Comparison of ENCODE assay signal across 21 cellular contexts in genomic region chr11:79080506-79080905, GRCh38.
A peak's percentile ranks its signal among the peaks of the same experiment; 100 is the strongest.
DNase-seq lines count a peak whose midpoint lies in the region; TF ChIP-seq lines count a peak whose summit lies in the region.
"Had no signal": no experiment of that assay in that cellular context is flagged by ENCODE, and none has a peak within 500 bp of the region (broad histone marks: within the 10 kb centered on the region; RNA-seq: fewer than 3 reads in every experiment).

No MANE protein-coding gene starts in this region.

- TF ChIP-seq CTCF in HFFc6 (IDR thresholded peaks at IDR 0.05) (no peak), endodermal cell (conservative IDR thresholded peaks at IDR 0.05) (no peak), neural crest cell (conservative IDR thresholded peaks at IDR 0.05) (no peak), WERI-Rb-1 (IDR thresholded peaks at IDR 0.05; ENCODE audit: low read depth, low read length) (no peak)

- H3K27ac Mint-ChIP-seq in HFFc6 (no peak overlapping the region), endodermal cell (peak overlapping the region; percentile 68), neural crest cell (ENCODE audit: unreplicated experiment) (peak overlapping the region; percentile 88)
- H3K27ac Mint-ChIP-seq: activated T-cell treated with anti-CD3 and anti-CD28 coated beads, Interleukin-2, amount 50 U/mL, for 24 hours; immature natural killer cell; natural killer cell treated with Interleukin-12 subunit alpha and Interleukin-12 subunit beta and Interleukin-15 and Interleukin-18, amount 100 ng/mL, for 72 hours; stimulated activated naive B cell treated with anti-CD40 and anti-IgM and Interleukin-4, amounts not matched to agents 10 μg/mL and 1 μg/mL and 100 μg/mL, for 72 hours had no signal

- H3K27ac ChIP-seq in BLaER1 treated with 17β-estradiol and CSF1 and Interleukin-3, amounts not matched to agents 10 nM and 100 nM, result no peak overlapping the region
- H3K27ac ChIP-seq in endodermal cell (ENCODE audit: low read depth, low read length), result no peak overlapping the region
- H3K27ac ChIP-seq in WERI-Rb-1, result no peak overlapping the region; the same call in 1 of the 2 replicates
- H3K27ac ChIP-seq: thoracic aorta had no signal

- H3K4me2 ChIP-seq in BLaER1 treated with 17β-estradiol and CSF1 and Interleukin-3, amounts not matched to agents 10 nM and 100 nM, result peak overlapping the region in 8 of 11 experiments; percentile 25 to 43 (median 29); a peak in 9 of 22 replicates

- H4K20me1 ChIP-seq in BLaER1 treated with 17β-estradiol and CSF1 and Interleukin-3, amounts not matched to agents 10 nM and 100 nM, result peaks cover 0 to 3% (median 0%) of the 10 kb centered on the region in 11 experiments; a peak in 1 of 22 replicates

- no peaks in the 10 kb centered on the region for H3K27me3 ChIP-seq in BLaER1 treated with 17β-estradiol and CSF1 and Interleukin-3, amounts not matched to agents 10 nM and 100 nM
- H3K27me3 ChIP-seq in endodermal cell (ENCODE audit: control insufficient read depth, insufficient read depth, low read length, poor library complexity, severe bottlenecking) (no peaks in the 10 kb centered on the region), WERI-Rb-1 (ENCODE audit: insufficient read depth, low read depth, severe bottlenecking) (no peaks in the 10 kb centered on the region)
- H3K27me3 ChIP-seq: MG63 had no signal

- H3K9ac ChIP-seq in BLaER1 treated with 17β-estradiol and CSF1 and Interleukin-3, amounts not matched to agents 10 nM and 100 nM, result no peak overlapping the region
- H3K9ac ChIP-seq in endodermal cell (ENCODE audit: extremely low read depth, low read length, poor library complexity, severe bottlenecking), result no peak overlapping the region

- H3K36me3 Mint-ChIP-seq in HFFc6 (ENCODE audit: low read depth) (peaks cover 13% of the 10 kb centered on the region), endodermal cell (ENCODE audit: low read depth) (peaks cover 22% of the 10 kb centered on the region), neural crest cell (ENCODE audit: low read depth) (no peaks in the 10 kb centered on the region)
- H3K36me3 Mint-ChIP-seq: immature natural killer cell; natural killer cell treated with Interleukin-12 subunit alpha and Interleukin-12 subunit beta and Interleukin-15 and Interleukin-18, amount 100 ng/mL, for 72 hours had no signal

- no peaks in the 10 kb centered on the region for H3K36me3 ChIP-seq in BLaER1 treated with 17β-estradiol and CSF1 and Interleukin-3, amounts not matched to agents 10 nM and 100 nM
- no peaks in the 10 kb centered on the region for H3K36me3 ChIP-seq in endodermal cell (ENCODE audit: control insufficient read depth, insufficient read depth, low read length)
- no peaks in the 10 kb centered on the region for H3K36me3 ChIP-seq in WERI-Rb-1
- H3K36me3 ChIP-seq: MG63, thoracic aorta had no signal

- H3K9me3 ChIP-seq in BLaER1 treated with 17β-estradiol and CSF1 and Interleukin-3, amounts not matched to agents 10 nM and 100 nM (replicated peaks in 1 of 11), result no peaks in the 10 kb centered on the region
- H3K9me3 ChIP-seq in endodermal cell (ENCODE audit: control insufficient read depth, low read length) (peaks cover 5% of the 10 kb centered on the region), WERI-Rb-1 (ENCODE audit: severe bottlenecking) (peaks cover 3% of the 10 kb centered on the region)
- H3K9me3 ChIP-seq: MG63, thoracic aorta had no signal

- WGBS in endodermal cell (ENCODE audit: insufficient coverage in 1 of 2, insufficient read length in 1 of 2), 2 experiments, result 48 to 57% methylated on average over 1 of the region's 1 CpG

- DNase-seq in HFFc6 (peak; percentile 32), endodermal cell (no peak), neural crest cell (ENCODE audit: low read depth, low spot score) (no peak), WERI-Rb-1 (no peak), D341Med (ENCODE audit: low spot score) (no peak), NCI-H1436 (lab: John Stamatoyannopoulos, UW) (no peak)
- DNase-seq in activated naive CD4-positive, alpha-beta T cell (lab: John Stamatoyannopoulos, UW), result no peak
- DNase-seq: activated CD4-positive, alpha-beta T cell treated with anti-CD3 and anti-CD28 coated beads for 1 hour; activated CD8-positive, alpha-beta memory T cell treated with anti-CD3 and anti-CD28 coated beads for 24 hours; activated T-cell treated with anti-CD3 and anti-CD28 coated beads, Interleukin-2, amount 50 U/mL, for 24 hours; immature natural killer cell; MG63; NCI-H774; PC-3; SHP77; small intestine; stimulated activated CD4-positive, alpha-beta T cell treated with anti-CD3 and anti-CD28 coated beads, Interleukin-2, amount 100 ng/mL, for 48 hours; stimulated activated naive B cell treated with anti-CD40 and anti-IgM and Interleukin-4, amounts not matched to agents 10 μg/mL and 1 μg/mL and 100 μg/mL, for 72 hours had no signal

- H3K4me1 Mint-ChIP-seq in HFFc6 (ENCODE audit: low read depth) (peaks cover 55% of the 10 kb centered on the region), endodermal cell (peaks cover 17% of the 10 kb centered on the region), neural crest cell (peaks cover 55% of the 10 kb centered on the region)
- H3K4me1 Mint-ChIP-seq: immature natural killer cell; stimulated activated naive B cell treated with anti-CD40 and anti-IgM and Interleukin-4, amounts not matched to agents 10 μg/mL and 1 μg/mL and 100 μg/mL, for 72 hours had no signal

- H3K9me3 Mint-ChIP-seq in HFFc6, result no peaks in the 10 kb centered on the region
- peaks cover 9% of the 10 kb centered on the region for H3K9me3 Mint-ChIP-seq in endodermal cell
- H3K9me3 Mint-ChIP-seq in neural crest cell, result no peaks in the 10 kb centered on the region
- H3K9me3 Mint-ChIP-seq: activated T-cell treated with anti-CD3 and anti-CD28 coated beads, Interleukin-2, amount 50 U/mL, for 24 hours; natural killer cell treated with Interleukin-12 subunit alpha and Interleukin-12 subunit beta and Interleukin-15 and Interleukin-18, amount 100 ng/mL, for 72 hours had no signal

- peaks cover 0 to 18% (median 10%) of the 10 kb centered on the region in 10 experiments; a peak in 8 of 20 replicates for H3K4me1 ChIP-seq in BLaER1 treated with 17β-estradiol and CSF1 and Interleukin-3, amounts not matched to agents 10 nM and 100 nM
- H3K4me1 ChIP-seq in endodermal cell (ENCODE audit: control insufficient read depth, insufficient read depth, low read length), result peaks cover 14% of the 10 kb centered on the region

- no peak overlapping the region for H3K4me3 Mint-ChIP-seq in HFFc6
- H3K4me3 Mint-ChIP-seq in endodermal cell, result no peak overlapping the region
- no peak overlapping the region for H3K4me3 Mint-ChIP-seq in neural crest cell
- H3K4me3 Mint-ChIP-seq: activated T-cell treated with anti-CD3 and anti-CD28 coated beads, Interleukin-2, amount 50 U/mL, for 24 hours; immature natural killer cell; natural killer cell treated with Interleukin-12 subunit alpha and Interleukin-12 subunit beta and Interleukin-15 and Interleukin-18, amount 100 ng/mL, for 72 hours; stimulated activated naive B cell treated with anti-CD40 and anti-IgM and Interleukin-4, amounts not matched to agents 10 μg/mL and 1 μg/mL and 100 μg/mL, for 72 hours had no signal

- no peak overlapping the region for H3K4me3 ChIP-seq in BLaER1 treated with 17β-estradiol and CSF1 and Interleukin-3, amounts not matched to agents 10 nM and 100 nM
- no peak overlapping the region for H3K4me3 ChIP-seq in endodermal cell (ENCODE audit: low read length)
- H3K4me3 ChIP-seq in WERI-Rb-1 (ENCODE audit: low read depth, low read length), result no peak overlapping the region
- H3K4me3 ChIP-seq: MG63, thoracic aorta had no signal

- H3K27me3 Mint-ChIP-seq in HFFc6 (ENCODE audit: insufficient read depth), result peaks cover 2% of the 10 kb centered on the region
- no peaks in the 10 kb centered on the region for H3K27me3 Mint-ChIP-seq in endodermal cell (ENCODE audit: insufficient read depth)
- H3K27me3 Mint-ChIP-seq in neural crest cell (ENCODE audit: low read depth), result no peaks in the 10 kb centered on the region
- H3K27me3 Mint-ChIP-seq: activated T-cell treated with anti-CD3 and anti-CD28 coated beads, Interleukin-2, amount 50 U/mL, for 24 hours; stimulated activated naive B cell treated with anti-CD40 and anti-IgM and Interleukin-4, amounts not matched to agents 10 μg/mL and 1 μg/mL and 100 μg/mL, for 72 hours had no signal
